In the genomic region with DNA sequence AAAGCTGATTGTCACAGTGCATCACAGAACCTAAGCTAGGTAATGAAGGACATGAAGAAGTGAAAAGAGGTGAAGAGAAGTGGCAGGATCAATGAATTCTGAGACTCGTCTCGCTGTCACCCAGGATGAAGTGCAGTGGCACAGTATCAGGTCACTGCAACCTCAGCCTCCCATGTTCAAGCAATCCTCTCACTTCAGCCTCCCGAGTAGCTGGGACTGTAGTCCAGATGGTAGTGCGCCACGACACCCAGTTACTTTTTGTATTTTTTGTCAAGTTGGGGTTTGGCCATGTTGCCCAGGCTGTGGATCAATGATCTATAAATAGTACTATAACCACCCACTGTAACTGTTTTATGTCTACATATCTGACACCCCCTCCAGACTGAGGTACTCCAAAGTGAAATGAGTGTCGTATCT, we compare ENCODE assay signal across 25 cellular contexts. TPM values are rescaled to one million over a fixed set of nuclear protein-coding genes. Genes with fewer than 3 reads are reported as not detected.
DNase-seq lines count a peak whose midpoint lies in the region; ATAC-seq, FAIRE-seq and TF ChIP-seq lines count a peak whose summit lies in the region.
"Had no signal": no experiment of that assay in that cellular context is flagged by ENCODE, and none has a peak within 500 bp of the region (broad histone marks: within the 10 kb centered on the region; RNA-seq: fewer than 3 reads in every experiment).

No MANE protein-coding gene starts in this region.

- POLR2A ChIA-PET in HEK293 (lab: Yijun Ruan, JAX) (interaction anchor here (0.6 to 1.4 kb wide), 2 partner anchors 14 to 30 kb away, joined by 3 to 5 read pairs; no protein-coding TSS in a partner anchor), K562 (lab: Yijun Ruan, JAX) (interaction anchor here (0.6 to 5.7 kb wide), 17 partner anchors 9 to 450 kb away, joined by 3 to 69 read pairs (median 4); partner anchors contain the start of gene PTP4A2)

- no peaks in the 10 kb centered on the region for H3K4me1 ChIP-seq in HEK293 (ENCODE audit: control insufficient read depth, insufficient read depth, low read length)
- peaks cover 0 to 5% of the 10 kb centered on the region in 2 experiments; a peak in 2 of 5 replicates for H3K4me1 ChIP-seq in K562 (replicated peaks in 1 of 2; ENCODE audit: control insufficient read depth in 2 of 2, insufficient read depth in 2 of 2, low read length in 2 of 2)
- H3K4me1 ChIP-seq in spleen, result peaks cover 0 to 70% (median 30%) of the 10 kb centered on the region in 6 donors
- no peaks in the 10 kb centered on the region for H3K4me1 ChIP-seq in HAP-1
- no peaks in the 10 kb centered on the region for H3K4me1 ChIP-seq in gastroesophageal sphincter
- H3K4me1 ChIP-seq: foreskin keratinocyte, transverse colon had no signal

- no peak for FAIRE-seq in K562 (lab: Jason Lieb, UNC)

- H3K27ac ChIP-seq in HEK293 (ENCODE audit: extremely low read depth, low read depth, low read length), result no peak overlapping the region
- no peak overlapping the region; the same call in 2 of the 3 replicates for H3K27ac ChIP-seq in K562 (ENCODE audit: extremely low read depth, low read depth, low read length)
- peak overlapping the region in 5 of 8 donors; percentile 50 to 84 (median 58) for H3K27ac ChIP-seq in spleen
- no peak overlapping the region for H3K27ac ChIP-seq in gastroesophageal sphincter
- H3K27ac ChIP-seq: coronary artery, epithelial cell of prostate, foreskin keratinocyte, transverse colon had no signal

- H2AFZ ChIP-seq in K562 (ENCODE audit: low read depth, low read length), result no peak overlapping the region

- intact Hi-C loops in K562 (cut with micrococcal nuclease) (no loop called here), spleen (cut with DNase I; ENCODE audit: low total_unique reads) (no loop called here)

- H3K4me2 ChIP-seq in K562 (ENCODE audit: insufficient read depth, low read length), result no peak overlapping the region

- BruUV-seq in K562 (replicated peaks; lab: Mats Ljungman, UMichigan), result no TSS peak

- no peak overlapping the region for H3K4me3 Mint-ChIP-seq in activated T-cell treated with anti-CD3 and anti-CD28 coated beads, Interleukin-2, amount 50 U/mL, for 24 hours
- H3K4me3 Mint-ChIP-seq: mesothelial cell of epicardium; stimulated activated memory B cell treated with anti-CD40 and anti-IgM and Interleukin-4, amounts not matched to agents 10 μg/mL and 1 μg/mL and 100 μg/mL, for 72 hours; T-helper 2 cell treated with Interferon-gamma antibody and Interleukin-4, amounts not matched to agents 5 μg/mL and 100 μg/mL, for 36 hours had no signal

- H3K4me1 Mint-ChIP-seq in activated T-cell treated with anti-CD3 and anti-CD28 coated beads, Interleukin-2, amount 50 U/mL, for 24 hours (ENCODE audit: low read depth), result peaks cover 50% of the 10 kb centered on the region

- H3K27me3 Mint-ChIP-seq in activated T-cell treated with anti-CD3 and anti-CD28 coated beads, Interleukin-2, amount 50 U/mL, for 24 hours, result no peaks in the 10 kb centered on the region
- H3K27me3 Mint-ChIP-seq: stimulated activated memory B cell treated with anti-CD40 and anti-IgM and Interleukin-4, amounts not matched to agents 10 μg/mL and 1 μg/mL and 100 μg/mL, for 72 hours had no signal

- peaks cover 0 to 49% of the 10 kb centered on the region in 2 experiments for H3K36me3 ChIP-seq in HEK293 (ENCODE audit: control insufficient read depth in 2 of 2, insufficient read depth in 1 of 2, low read length in 2 of 2)
- H3K36me3 ChIP-seq in K562 (ENCODE audit: control insufficient read depth, insufficient read depth, low read length), result peaks cover 46% of the 10 kb centered on the region
- peaks cover 2 to 54% (median 39%) of the 10 kb centered on the region in 6 donors for H3K36me3 ChIP-seq in spleen
- H3K36me3 ChIP-seq in HAP-1 (replicated peaks), result peaks cover 19% of the 10 kb centered on the region
- H3K36me3 ChIP-seq in gastroesophageal sphincter, result peaks cover 4 to 48% of the 10 kb centered on the region in 2 donors

- H4K20me1 ChIP-seq in K562 (replicated peaks; ENCODE audit: control insufficient read depth, insufficient read depth, low read length), result 0 out of 2 replicates have a peak, but pooled peaks cover 3% of the 10 kb centered on the region

- no peak for TF ChIP-seq RAD21 in K562 (CRISPR knock-in tag; conservative IDR thresholded peaks at IDR 0.05 in 1 of 2, IDR thresholded peaks at IDR 0.05 in 1 of 2)

- peak; percentile 63 for TF ChIP-seq POLR2A in K562 (conservative IDR thresholded peaks at IDR 0.05)
- TF ChIP-seq POLR2A in spleen (IDR thresholded peaks at IDR 0.05), result no peak
- TF ChIP-seq POLR2A in gastroesophageal sphincter (IDR thresholded peaks at IDR 0.05), result no peak

- ATAC-seq in K562 (peak; percentile 52), gastroesophageal sphincter (no peak)
- ATAC-seq: foreskin keratinocyte; stimulated activated memory B cell treated with anti-CD40 and anti-IgM and Interleukin-4, amounts not matched to agents 10 μg/mL and 1 μg/mL and 100 μg/mL, for 72 hours had no signal

- peaks cover 10% of the 10 kb centered on the region; the same call in 1 of the 3 replicates for H3K79me2 ChIP-seq in K562 (ENCODE audit: control insufficient read depth, insufficient read depth, low read length)

- H3K9me3 Mint-ChIP-seq in activated T-cell treated with anti-CD3 and anti-CD28 coated beads, Interleukin-2, amount 50 U/mL, for 24 hours, result no peaks in the 10 kb centered on the region

- H3K36me3 Mint-ChIP-seq in activated T-cell treated with anti-CD3 and anti-CD28 coated beads, Interleukin-2, amount 50 U/mL, for 24 hours (ENCODE audit: low read depth), result peaks cover 60% of the 10 kb centered on the region

- H3K9ac ChIP-seq in K562 (ENCODE audit: insufficient read depth in 1 of 2, low read depth in 2 of 2, low read length in 2 of 2), result no peak overlapping the region

- H3K27me3 ChIP-seq in K562 (ENCODE audit: control insufficient read depth in 2 of 2, insufficient read depth in 2 of 2, low read length in 2 of 2) (no peaks in the 10 kb centered on the region; a peak in 1 of 5 replicates), spleen (replicated peaks in 1 of 7) (no peaks in the 10 kb centered on the region), HAP-1 (ENCODE audit: low read depth) (no peaks in the 10 kb centered on the region), gastroesophageal sphincter (no peaks in the 10 kb centered on the region)
- H3K27me3 ChIP-seq: foreskin keratinocyte, transverse colon had no signal

- TF ChIP-seq CTCF in HEK293 (tag by site-specific recombination; IDR thresholded peaks at IDR 0.05) (no peak), K562 (IDR thresholded peaks at IDR 0.05 in 2 of 3, conservative IDR thresholded peaks at IDR 0.05 in 1 of 3; ENCODE audit: insufficient read depth in 2 of 3, low read depth in 1 of 3, low read length in 3 of 3) (no peak), spleen (IDR thresholded peaks at IDR 0.05 in 8 of 11, conservative IDR thresholded peaks at IDR 0.05 in 3 of 11) (no peak), gastroesophageal sphincter (IDR thresholded peaks at IDR 0.05) (no peak)

- no peak overlapping the region for H3K4me3 ChIP-seq in HEK293 (ENCODE audit: low read depth, low read length)
- no peak overlapping the region for H3K4me3 ChIP-seq in K562
- no peak overlapping the region for H3K4me3 ChIP-seq in spleen
- H3K4me3 ChIP-seq in HAP-1, result no peak overlapping the region
- H3K4me3 ChIP-seq in gastroesophageal sphincter, result no peak overlapping the region
- H3K4me3 ChIP-seq: coronary artery, transverse colon had no signal

- CTCF ChIA-PET in HEK293 (lab: Yijun Ruan, JAX), result interaction anchor here (0.6 to 1.5 kb wide), 2 partner anchors 15 to 60 kb away, joined by 3 to 4 read pairs; no protein-coding TSS in a partner anchor
- CTCF ChIA-PET in K562 (lab: Yijun Ruan, JAX; ENCODE audit: low intra/inter-chr PET ratio), result no interaction called here

- no peaks in the 10 kb centered on the region for H3K9me3 ChIP-seq in HEK293 (ENCODE audit: control insufficient read depth, insufficient read depth, low read depth, low read length)
- H3K9me3 ChIP-seq in K562 (replicated peaks; ENCODE audit: control insufficient read depth, insufficient read depth, low read depth, low read length), result no peaks in the 10 kb centered on the region
- no peaks in the 10 kb centered on the region for H3K9me3 ChIP-seq in spleen
- no peaks in the 10 kb centered on the region for H3K9me3 ChIP-seq in HAP-1
- H3K9me3 ChIP-seq in gastroesophageal sphincter, result no peaks in the 10 kb centered on the region
- H3K9me3 ChIP-seq: transverse colon had no signal

- 86% methylated on average over 6 of the region's 6 CpGs for WGBS in K562 (ENCODE audit: insufficient coverage, low coverage, missing lambda C conversion rate)
- WGBS in spleen, 5 donors, result 91 to 96% (median 93%) methylated on average over 6 of the region's 6 CpGs
- 86 to 89% methylated on average over 6 of the region's 6 CpGs for WGBS in gastroesophageal sphincter (ENCODE audit: low coverage in 1 of 2), 2 donors

- H3K27ac Mint-ChIP-seq in activated T-cell treated with anti-CD3 and anti-CD28 coated beads, Interleukin-2, amount 50 U/mL, for 24 hours, result peak overlapping the region; percentile 55
- H3K27ac Mint-ChIP-seq: stimulated activated memory B cell treated with anti-CD40 and anti-IgM and Interleukin-4, amounts not matched to agents 10 μg/mL and 1 μg/mL and 100 μg/mL, for 72 hours had no signal

- no peak for DNase-seq in activated T-cell treated with anti-CD3 and anti-CD28 coated beads, Interleukin-2, amount 50 U/mL, for 24 hours
- no peak for DNase-seq in activated T-cell treated with anti-CD3 and anti-CD28 coated beads, Interleukin-2, amount 50 U/mL, for 1 hour
- DNase-seq in K562 (ENCODE audit: extremely low read depth in 1 of 4, low spot score in 3 of 4) (no peak), spleen (no peak), HAP-1 (ENCODE audit: low spot score in 2 of 2) (no peak), RPMI8226 (no peak)
- DNase-seq: ACHN; activated CD8-positive, alpha-beta memory T cell treated with anti-CD3 and anti-CD28 coated beads, Interleukin-2, amount 50 U/mL, for 48 hours; DMS79 treated with DMSO at 0.1 percent for 48 hours; foreskin keratinocyte; H7; Kasumi-1; kidney glomerular epithelial cell; NCI-H1105 treated with DMSO at 0.1 percent for 48 hours; NCI-H2171; NCI-H526 treated with DMSO at 0.1 percent for 48 hours; retina; transverse colon had no signal

- no peaks in the 10 kb centered on the region for H3K9me1 ChIP-seq in K562 (ENCODE audit: control insufficient read depth, insufficient read depth, low read length)

- in situ Hi-C loops in K562 (cut with MboI), result no loop called here
- in situ Hi-C loops in HAP-1 (cut with MboI; ENCODE audit: low sequenced_read_pairs), result no loop called here

- TF ChIP-seq EP300 in K562 (IDR thresholded peaks at IDR 0.05; ENCODE audit: low read length) (no peak), gastroesophageal sphincter (IDR thresholded peaks at IDR 0.05) (no peak)

RNA-seq across cellular contexts. Expression of gene PTP4A2, which starts 33.1 kb away (rescaled TPM):
- total RNA-seq in K562 (2011; cell fraction: chromatin; rRNA removed; ENCODE audit: low replicate concordance), result 116 and 315 TPM in 2 replicates
- 52.7 and 78.6 TPM in 2 replicates for total RNA-seq in K562 (2011; cell fraction: nucleolus; rRNA removed)
- total RNA-seq in K562 (2011; cell fraction: nucleoplasm; rRNA removed), result 175 and 257 TPM in 2 replicates
- 316 and 345 TPM in 2 replicates for total RNA-seq in K562 (2014; rRNA removed)
- 620 and 713 TPM in 2 replicates for total RNA-seq in K562 (2014; rRNA removed; fragmentation: Illumina TruSeq; extraction: Trizol)
- total RNA-seq in K562 (2015; rRNA removed; fragmentation: Illumina TruSeq; extraction: Trizol), result 585 and 652 TPM in 2 replicates
- total RNA-seq in K562 (2021), result 429 and 432 TPM in 2 replicates
- 785 and 870 TPM in 2 replicates for polyA plus RNA-seq in K562 (2011; rRNA removed)
- polyA plus RNA-seq in K562 (2011; cell fraction: cytosol; rRNA removed), result 63.7 and 209 TPM in 2 replicates
- polyA plus RNA-seq in K562 (2011; cell fraction: nucleus; rRNA removed), result 124 and 204 TPM in 2 replicates
- 386 and 493 TPM in 2 replicates for polyA plus RNA-seq in K562 (2012)
- 528 and 852 TPM in 2 replicates for polyA plus RNA-seq in K562 (2014; fragmentation: Illumina TruSeq; extraction: Trizol)
- polyA plus RNA-seq in K562 (2014; fragmentation: Nextera tagmentation; extraction: Ambion mirVana), result 100 to 1,000 TPM; 197 to 480 TPM
- polyA plus RNA-seq in K562 (2014; rRNA removed), result 219 and 255 TPM in 2 replicates
- 693 and 694 TPM in 2 replicates for polyA minus RNA-seq in K562 (2011; rRNA and poly(A)+ RNA removed)
- polyA minus RNA-seq in K562 (2011; cell fraction: cytosol; rRNA and poly(A)+ RNA removed), result 406 and 559 TPM in 2 replicates
- 36.6 and 130 TPM in 2 replicates for polyA minus RNA-seq in K562 (2011; cell fraction: nucleus; rRNA and poly(A)+ RNA removed)
- 100 to 1,000 TPM; 201 to 300 (median 254) TPM for total RNA-seq in spleen
- polyA plus RNA-seq in spleen, result 100 to 1,000 TPM in 1 of 3 donors, 10 to 100 TPM in 2; 72.9 to 111 (median 94.2) TPM
- 100 to 1,000 TPM; 203 to 273 (median 250) TPM for total RNA-seq in gastroesophageal sphincter

Comparison
In these comparisons a context has a peak if more than half of its experiments do, and no peak if none do; other contexts are left out.
1. H3K27ac ChIP-seq: peak in spleen (5 of 8); none in HEK293 (single experiment), K562 (single experiment) and gastroesophageal sphincter (0 of 4).